ENCODE assay signal across 1 cellular context in genomic region chr2:238881353-238882082, GRCh38.
TF ChIP-seq lines count a peak whose summit lies in the region.

No MANE protein-coding gene starts in this region.

TF ChIP-seq in IMR-90, 13 proteins besides CTCF, POLR2A, EP300 and RAD21 (continued from another document):
- TF ChIP-seq SMC3 (IDR thresholded peaks at IDR 0.05; ENCODE audit: low read depth, low read length) (no peak), CHD1 (IDR thresholded peaks at IDR 0.05; ENCODE audit: low read depth, low read length) (no peak), USF2 (IDR thresholded peaks at IDR 0.05; ENCODE audit: low read depth, low read length) (no peak), MAFK (IDR thresholded peaks at IDR 0.05; ENCODE audit: low read depth, low read length) (no peak)
